1 cellular context compared by ENCODE assay signal in the genomic region with DNA sequence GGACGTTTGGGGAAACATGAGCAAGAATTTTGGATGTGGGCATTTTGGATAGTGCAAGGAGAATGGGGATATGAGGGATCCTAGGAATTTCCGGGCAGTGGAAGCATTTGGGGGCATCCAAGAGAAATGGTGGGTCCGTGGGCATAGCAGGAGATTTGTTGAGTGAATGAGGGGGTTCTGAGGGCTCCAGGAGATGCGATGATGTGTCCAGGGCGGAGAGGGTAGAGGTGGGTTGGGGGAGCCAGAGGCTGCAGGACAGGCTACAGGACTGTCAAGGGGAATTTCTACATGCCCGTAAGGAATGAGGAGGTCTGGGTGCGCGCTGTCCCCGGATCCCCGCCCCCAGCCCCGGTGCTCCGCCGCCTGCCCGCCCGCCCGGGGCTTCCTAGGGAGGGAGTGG.
TF ChIP-seq lines count a peak whose summit lies in the region.

No MANE protein-coding gene starts in this region.

TF ChIP-seq in A549, 52 proteins besides CTCF, POLR2A, EP300 and RAD21 (continued from another document):
- TF ChIP-seq TFCP2L1 (CRISPR knock-in tag; IDR thresholded peaks at IDR 0.05) (no peak), MYC (IDR thresholded peaks at IDR 0.05; ENCODE audit: borderline replicate concordance, low read length) (no peak), RFX5 (IDR thresholded peaks at IDR 0.05) (no peak), JUN (IDR thresholded peaks at IDR 0.05) (no peak), NPAS2 (CRISPR knock-in tag; IDR thresholded peaks at IDR 0.05; ENCODE audit: borderline replicate concordance) (no peak), HDAC2 (IDR thresholded peaks at IDR 0.05) (no peak), BHLHE40 (IDR thresholded peaks at IDR 0.05; ENCODE audit: low read depth, low read length) (no peak)
